Comparison of ENCODE assay signal across 8 cellular contexts in genomic region chr11:60345489-60345888, GRCh38.
DNase-seq lines count a peak whose midpoint lies in the region; ATAC-seq and TF ChIP-seq lines count a peak whose summit lies in the region.

No MANE protein-coding gene starts in this region.

- H3K9me3 Mint-ChIP-seq in nephron, result no peaks in the 10 kb centered on the region

- peak; percentile 19 to 29 (median 26) for TF ChIP-seq CTCF in nephron (IDR thresholded peaks at IDR 0.05; ENCODE audit: unreplicated experiment in 3 of 3)

- DNase-seq in NCI-H1417 (lab: John Stamatoyannopoulos, UW), result peak in 2 of 3 experiments; percentile 41 to 60
- DNase-seq in NCI-H1417 treated with DMSO at 0.1 percent for 48 hours (lab: John Stamatoyannopoulos, UW), result no peak
- peak; percentile 24 for DNase-seq in astrocyte of the hippocampus (ENCODE audit: low read depth, low spot score)
- no peak for DNase-seq in cortex of kidney (lab: John Stamatoyannopoulos, UW)
- DNase-seq in activated T-cell treated with anti-CD3 and anti-CD28 coated beads, Interleukin-2, amount 50 U/mL, for 1 hour, result no peak

- TF ChIP-seq EP300 in Ishikawa (IDR thresholded peaks at IDR 0.05; ENCODE audit: borderline replicate concordance), result no peak

- no peak for ATAC-seq in GM18517 (IDR thresholded peaks at IDR 0.05; ENCODE audit: unreplicated experiment)

- no peak overlapping the region for H3K27ac Mint-ChIP-seq in nephron

- TF ChIP-seq RAD21 in Ishikawa (IDR thresholded peaks at IDR 0.05; ENCODE audit: low read depth), result no peak

- H3K27me3 Mint-ChIP-seq in nephron (ENCODE audit: low read depth), result no peaks in the 10 kb centered on the region

- H3K4me1 Mint-ChIP-seq in nephron, result no peaks in the 10 kb centered on the region

- H3K36me3 Mint-ChIP-seq in nephron (ENCODE audit: low read depth), result no peaks in the 10 kb centered on the region

- H3K4me3 Mint-ChIP-seq in nephron, result no peak overlapping the region

TF ChIP-seq in Ishikawa, 13 proteins besides CTCF, POLR2A, EP300 and RAD21:
- peak; percentile 56; the same call in 1 of the 2 replicates for TF ChIP-seq NFIC (IDR thresholded peaks at IDR 0.05)
- no peak for TF ChIP-seq MAX (IDR thresholded peaks at IDR 0.05)
- no peak for TF ChIP-seq EGR1 (IDR thresholded peaks at IDR 0.05)
- no peak for TF ChIP-seq ZBTB7A (IDR thresholded peaks at IDR 0.05; ENCODE audit: low read depth)
- no peak for TF ChIP-seq CREB1 (IDR thresholded peaks at IDR 0.05; ENCODE audit: low read depth)
- no peak for TF ChIP-seq REST (IDR thresholded peaks at IDR 0.05; ENCODE audit: low read depth)

Comparison
In these comparisons a context has a peak if more than half of its experiments do, and no peak if none do; other contexts are left out.
1. DNase-seq: peak in NCI-H1417 (2 of 3) and astrocyte of the hippocampus (single experiment); none in NCI-H1417 treated with DMSO at 0.1 percent for 48 hours (single experiment), cortex of kidney (single experiment) and activated T-cell treated with anti-CD3 and anti-CD28 coated beads, Interleukin-2, amount 50 U/mL, for 1 hour (single experiment).